Comparison of ENCODE assay signal across 24 cellular contexts in genomic region chr4:162126754-162127153, GRCh38. TPM values are rescaled to one million over a fixed set of nuclear protein-coding genes. Genes with fewer than 3 reads are reported as not detected.
DNase-seq lines count a peak whose midpoint lies in the region; ATAC-seq and TF ChIP-seq lines count a peak whose summit lies in the region.
"Had no signal": no experiment of that assay in that cellular context is flagged by ENCODE, and none has a peak within 500 bp of the region (broad histone marks: within the 10 kb centered on the region; RNA-seq: fewer than 3 reads in every experiment).

No MANE protein-coding gene starts in this region.

- H3K27me3 Mint-ChIP-seq in WTC11 (ENCODE audit: low read depth): no peaks in the 10 kb centered on the region
- H3K27me3 Mint-ChIP-seq in neural progenitor cell (ENCODE audit: insufficient read depth, low read depth): no peaks in the 10 kb centered on the region
- H3K27me3 Mint-ChIP-seq in effector memory CD8-positive, alpha-beta T cell: no peaks in the 10 kb centered on the region
- H3K27me3 Mint-ChIP-seq: B cell had no signal

- H3K27ac ChIP-seq in neural progenitor cell: no peak overlapping the region
- H3K27ac ChIP-seq: A549, C4-2B, RWPE1 had no signal

- no peak overlapping the region for H3K9ac ChIP-seq in neural progenitor cell

- H3F3A ChIP-seq in neural progenitor cell (ENCODE audit: low read depth): no peaks in the 10 kb centered on the region

- no peaks in the 10 kb centered on the region for H3K4me1 ChIP-seq in neural progenitor cell
- H3K4me1 ChIP-seq: A549, Caco-2 had no signal

- H3K4me2 ChIP-seq in neural progenitor cell: no peak overlapping the region
- H3K4me2 ChIP-seq: A549 had no signal

- H3K4me3 Mint-ChIP-seq in WTC11 (no peak overlapping the region), neural progenitor cell (no peak overlapping the region)
- H3K4me3 Mint-ChIP-seq in effector memory CD8-positive, alpha-beta T cell: no peak overlapping the region
- H3K4me3 Mint-ChIP-seq: B cell; CD8-positive, alpha-beta T cell had no signal

- H3K27ac Mint-ChIP-seq in WTC11 (peak overlapping the region; percentile 69), neural progenitor cell (no peak overlapping the region)
- no peak overlapping the region for H3K27ac Mint-ChIP-seq in effector memory CD8-positive, alpha-beta T cell
- H3K27ac Mint-ChIP-seq: B cell; CD8-positive, alpha-beta T cell had no signal

- H3K9me3 Mint-ChIP-seq in WTC11 (no peaks in the 10 kb centered on the region), neural progenitor cell (peaks cover 2% of the 10 kb centered on the region)
- peaks cover 0 to under 1% of the 10 kb centered on the region in 2 donors for H3K9me3 Mint-ChIP-seq in effector memory CD8-positive, alpha-beta T cell
- H3K9me3 Mint-ChIP-seq: CD8-positive, alpha-beta T cell had no signal

- CTCF ChIA-PET in WTC11 (lab: Charles Lee): no interaction called here

- POLR2A ChIA-PET in WTC11 (lab: Charles Lee): interaction anchor here (1.6 kb wide), 1 partner anchor 10 kb away, joined by 3 read pairs; no protein-coding TSS in a partner anchor

- no peaks in the 10 kb centered on the region for H3K36me3 ChIP-seq in neural progenitor cell

- no peak overlapping the region for H3K4me3 ChIP-seq in neural progenitor cell
- H3K4me3 ChIP-seq: A549 had no signal

- TF ChIP-seq CTCF in WTC11 (IDR thresholded peaks at IDR 0.05) (no peak), neural progenitor cell (IDR thresholded peaks at IDR 0.05) (no peak)

- ATAC-seq in WTC11: peak; percentile 53; the same call in 1 of the 2 replicates
- no peak for ATAC-seq in GM19328 (IDR thresholded peaks at IDR 0.05; ENCODE audit: unreplicated experiment)
- no peak for ATAC-seq in effector memory CD8-positive, alpha-beta T cell (replicated peaks)
- no peak for ATAC-seq in HG03139 (IDR thresholded peaks at IDR 0.05; ENCODE audit: unreplicated experiment)
- ATAC-seq: A549; CD8-positive, alpha-beta T cell; Panc1 had no signal

- DNase-seq in DMS 273 treated with DMSO at 0.1 percent for 48 hours (lab: John Stamatoyannopoulos, UW) (peak; percentile 82), NCI-H524 (lab: John Stamatoyannopoulos, UW) (peak; percentile 37 to 60), WTC11 (ENCODE audit: low spot score) (no peak), neural progenitor cell (ENCODE audit: low spot score) (peak; percentile 7), NOMO-1 (lab: John Stamatoyannopoulos, UW; ENCODE audit: unreplicated experiment in 2 of 2) (no peak)
- no peak for DNase-seq in effector memory CD8-positive, alpha-beta T cell
- DNase-seq: Caco-2; CD8-positive, alpha-beta T cell; IMR-90; KG1; MM.1S; NCI-H2029; NCI-H345; NCI-H510A treated with DMSO at 0.1 percent for 48 hours; SHP77; T-helper 1 cell had no signal

- H3K9me3 ChIP-seq in neural progenitor cell (ENCODE audit: low read depth): no peaks in the 10 kb centered on the region
- H3K9me3 ChIP-seq: A549, Caco-2 had no signal

- H4K20me1 ChIP-seq in neural progenitor cell (ENCODE audit: low read depth): no peaks in the 10 kb centered on the region

- H3K4me1 Mint-ChIP-seq in WTC11: peaks cover 19% of the 10 kb centered on the region
- H3K4me1 Mint-ChIP-seq in neural progenitor cell: no peaks in the 10 kb centered on the region
- H3K4me1 Mint-ChIP-seq in effector memory CD8-positive, alpha-beta T cell (ENCODE audit: low read depth in 2 of 2): no peaks in the 10 kb centered on the region
- H3K4me1 Mint-ChIP-seq: B cell had no signal

- H3K36me3 Mint-ChIP-seq in WTC11 (no peaks in the 10 kb centered on the region), neural progenitor cell (no peaks in the 10 kb centered on the region)
- H3K36me3 Mint-ChIP-seq in effector memory CD8-positive, alpha-beta T cell (ENCODE audit: insufficient read depth): no peaks in the 10 kb centered on the region
- H3K36me3 Mint-ChIP-seq: CD8-positive, alpha-beta T cell had no signal

- peak overlapping the region; percentile 35 for H2AFZ ChIP-seq in neural progenitor cell (replicated peaks)

- no peaks in the 10 kb centered on the region for H3K79me2 ChIP-seq in neural progenitor cell (ENCODE audit: low read depth)

- H3K27me3 ChIP-seq in neural progenitor cell: no peaks in the 10 kb centered on the region

TF ChIP-seq in WTC11, 78 proteins besides CTCF, POLR2A, EP300 and RAD21:
- TF ChIP-seq MXD4 (CRISPR knock-in tag; IDR thresholded peaks at IDR 0.05; ENCODE audit: borderline replicate concordance) (no peak), TCF7 (CRISPR knock-in tag; IDR thresholded peaks at IDR 0.05; ENCODE audit: low read depth) (no peak), GTF2I (CRISPR knock-in tag; conservative IDR thresholded peaks at IDR 0.05) (no peak), NFYB (CRISPR knock-in tag; conservative IDR thresholded peaks at IDR 0.05; ENCODE audit: low read depth) (no peak), TEAD1 (CRISPR knock-in tag; IDR thresholded peaks at IDR 0.05) (no peak), PRRX2 (CRISPR knock-in tag; IDR thresholded peaks at IDR 0.05) (no peak), AFF4 (CRISPR knock-in tag; IDR thresholded peaks at IDR 0.05; ENCODE audit: borderline replicate concordance) (no peak), ZNF423 (CRISPR knock-in tag; IDR thresholded peaks at IDR 0.05) (no peak), JUN (CRISPR knock-in tag; IDR thresholded peaks at IDR 0.05) (no peak), ERG (CRISPR knock-in tag; IDR thresholded peaks at IDR 0.05) (no peak), CDX4 (CRISPR knock-in tag; IDR thresholded peaks at IDR 0.05; ENCODE audit: borderline replicate concordance) (no peak)

RNA-seq across cellular contexts. Expression of gene FSTL5, which starts 37.0 kb away (rescaled TPM):
- total RNA-seq in WTC11 (2021): 0.44 to 0.55 TPM (median 0.53 TPM) in 3 replicates
- not detected in 2 replicates for total RNA-seq in neural progenitor cell (ENCODE audit: low replicate concordance)
- total RNA-seq: B cell; CD8-positive, alpha-beta T cell; OCI-LY7 had no signal

Comparison
In these comparisons a context has a peak if more than half of its experiments do, and no peak if none do; other contexts are left out.
1. DNase-seq: peak in DMS 273 treated with DMSO at 0.1 percent for 48 hours (single experiment), NCI-H524 (2 of 2) and neural progenitor cell (single experiment); none in WTC11 (single experiment), effector memory CD8-positive, alpha-beta T cell (0 of 3) and NOMO-1 (0 of 2).